In the genomic region with DNA sequence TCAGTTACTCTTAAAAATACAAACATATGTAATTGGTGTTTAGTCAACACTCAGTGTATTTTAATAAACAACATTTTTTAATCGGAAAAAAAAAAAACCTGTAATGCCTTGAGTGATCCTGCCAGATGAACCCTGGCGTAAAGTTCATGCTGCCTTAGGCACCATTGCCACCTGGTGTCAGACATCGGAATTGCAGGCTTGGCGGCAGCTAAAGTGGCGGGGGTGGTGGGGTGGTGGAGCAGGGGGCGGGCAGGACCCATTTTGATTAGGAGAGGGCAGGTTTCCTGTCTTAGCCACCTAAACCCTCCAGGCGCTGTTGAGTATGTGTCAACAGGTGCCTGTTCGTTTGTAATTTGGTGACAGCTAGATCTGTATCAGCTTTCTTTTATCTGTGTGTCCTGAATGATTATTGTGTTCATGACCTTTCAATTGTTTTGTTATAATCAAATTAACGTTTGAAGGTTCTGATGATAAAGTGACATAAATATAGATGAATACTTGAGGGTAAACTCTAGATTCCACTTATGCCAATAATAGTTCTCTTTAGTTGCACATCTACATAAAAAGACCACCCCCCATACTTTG, we compare ENCODE assay signal across 9 cellular contexts.
DNase-seq lines count a peak whose midpoint lies in the region; ATAC-seq and TF ChIP-seq lines count a peak whose summit lies in the region.
"Had no signal": no experiment of that assay in that cellular context is flagged by ENCODE, and none has a peak within 500 bp of the region (broad histone marks: within the 10 kb centered on the region; RNA-seq: fewer than 3 reads in every experiment).

No MANE protein-coding gene starts in this region.

- POLR2A ChIA-PET in AG04450 (lab: Yijun Ruan, JAX) = no interaction called here

- WGBS in upper lobe of left lung, 2 donors = 27 to 29% methylated on average over 9 of the region's 9 CpGs

- no peak overlapping the region for H3K27ac ChIP-seq in AG04450 (ENCODE audit: low read depth, low read length)
- H3K27ac ChIP-seq in RWPE2 (ENCODE audit: poor library complexity, severe bottlenecking) = no peak overlapping the region
- H3K27ac ChIP-seq in upper lobe of left lung = no peak overlapping the region

- in situ Hi-C loops in astrocyte of the spinal cord (cut with HindIII; ENCODE audit: low sequenced_read_pairs) = no loop called here

- H3K4me3 ChIP-seq in AG04450 (ENCODE audit: low read depth, low read length) (no peak overlapping the region), RWPE2 (ENCODE audit: severe bottlenecking) (no peak overlapping the region), astrocyte of the spinal cord (ENCODE audit: low read depth, low read length) (no peak overlapping the region), upper lobe of left lung (no peak overlapping the region)
- H3K4me3 ChIP-seq: HAP-1 had no signal

- ATAC-seq in RWPE2 (ENCODE audit: low read depth) (no peak), upper lobe of left lung (ENCODE audit: low FRiP score in 2 of 2) (no peak), GM21619 (IDR thresholded peaks at IDR 0.05; ENCODE audit: unreplicated experiment) (no peak)

- H3K4me1 ChIP-seq in RWPE2 (ENCODE audit: insufficient read depth, poor library complexity, severe bottlenecking) (no peaks in the 10 kb centered on the region), upper lobe of left lung (no peaks in the 10 kb centered on the region)
- H3K4me1 ChIP-seq: HAP-1 had no signal

- H3K9me3 ChIP-seq in AG04450 (ENCODE audit: control insufficient read depth, insufficient read depth, low read length) (no peaks in the 10 kb centered on the region), RWPE2 (ENCODE audit: severe bottlenecking) (no peaks in the 10 kb centered on the region), upper lobe of left lung (peaks cover 0 to 6% (median 0%) of the 10 kb centered on the region in 4 donors)
- H3K9me3 ChIP-seq: HAP-1 had no signal

- TF ChIP-seq CTCF in AG04450 (IDR thresholded peaks at IDR 0.05; ENCODE audit: low read depth, low read length) (peak; percentile 96), RWPE2 (IDR thresholded peaks at IDR 0.05; ENCODE audit: poor library complexity, severe bottlenecking) (peak; percentile 84), astrocyte of the spinal cord (IDR thresholded peaks at IDR 0.05; ENCODE audit: low read depth, low read length) (peak; percentile 86), upper lobe of left lung (IDR thresholded peaks at IDR 0.05) (peak in 5 of 6 experiments; percentile 33 to 76 (median 47))

- CTCF ChIA-PET in AG04450 (lab: Charles Lee) = interaction anchor here (0.6 to 4.9 kb wide), 16 partner anchors 11 to 951 kb away, joined by 3 to 41 read pairs (median 4); no protein-coding TSS in a partner anchor

- no peak for TF ChIP-seq POLR2A in upper lobe of left lung (IDR thresholded peaks at IDR 0.05)

- DNase-seq in AG04450 (ENCODE audit: low read depth, low spot score) (peak; percentile 1), GM19238 (ENCODE audit: insufficient read length, low spot score) (peak; percentile 27), RWPE2 (ENCODE audit: low spot score) (no peak), astrocyte of the spinal cord (ENCODE audit: low read depth, low spot score) (peak; percentile 38), lung microvascular endothelial cell (ENCODE audit: low read depth in 2 of 2) (peak; percentile 57 to 63), upper lobe of left lung (no peak), NCI-H1092 treated with DMSO at 0.1 percent for 48 hours (lab: John Stamatoyannopoulos, UW) (no peak)

- no peak for TF ChIP-seq EP300 in upper lobe of left lung (IDR thresholded peaks at IDR 0.05)

- no peaks in the 10 kb centered on the region; the same call in 1 of the 2 replicates for H3K36me3 ChIP-seq in RWPE2 (ENCODE audit: low read depth)
- H3K36me3 ChIP-seq in upper lobe of left lung = no peaks in the 10 kb centered on the region
- H3K36me3 ChIP-seq: HAP-1 had no signal

- H3K27me3 ChIP-seq in AG04450 (ENCODE audit: control insufficient read depth, insufficient read depth, low read length) = no peaks in the 10 kb centered on the region
- H3K27me3 ChIP-seq in RWPE2 (ENCODE audit: insufficient read depth, poor library complexity, severe bottlenecking) = no peaks in the 10 kb centered on the region
- H3K27me3 ChIP-seq in upper lobe of left lung = no peaks in the 10 kb centered on the region

Comparison
In these comparisons a context has a peak if more than half of its experiments do, and no peak if none do; other contexts are left out.
1. DNase-seq: peak in AG04450 (single experiment), GM19238 (single experiment), astrocyte of the spinal cord (single experiment) and lung microvascular endothelial cell (2 of 2); none in RWPE2 (single experiment), upper lobe of left lung (0 of 2) and NCI-H1092 treated with DMSO at 0.1 percent for 48 hours (single experiment).
2. Peak in every context shown above with its lines, with median percentiles within 50 percentile points of each other: CTCF ChIP-seq.